Comparison of ENCODE assay signal across 9 cellular contexts in the genomic region with DNA sequence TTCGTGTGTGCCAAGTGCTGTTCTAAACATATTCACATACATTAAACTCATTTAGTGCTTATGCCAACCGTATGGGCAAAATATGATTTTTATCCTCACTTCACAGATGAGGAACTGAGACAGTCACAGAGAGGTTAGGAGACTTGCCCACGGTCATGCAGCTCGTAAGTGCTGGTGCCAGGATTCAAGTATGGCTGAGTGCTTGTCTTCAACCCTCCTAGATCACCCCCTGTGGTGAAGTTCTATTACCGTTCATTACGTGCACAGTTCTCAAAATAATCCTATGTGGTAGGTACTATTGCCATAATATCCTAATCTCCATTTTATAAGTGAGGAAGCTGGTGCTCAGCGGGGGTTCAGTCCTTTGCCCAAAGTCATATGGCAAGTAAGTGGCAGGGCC. TPM values are rescaled to one million over a fixed set of nuclear protein-coding genes. Genes with fewer than 3 reads are reported as not detected.
DNase-seq lines count a peak whose midpoint lies in the region; ATAC-seq and TF ChIP-seq lines count a peak whose summit lies in the region.
"Had no signal": no experiment of that assay in that cellular context is flagged by ENCODE, and none has a peak within 500 bp of the region (broad histone marks: within the 10 kb centered on the region; RNA-seq: fewer than 3 reads in every experiment).

No MANE protein-coding gene starts in this region.

- H3K4me3 ChIP-seq in breast epithelium, result peak overlapping the region in 2 of 3 donors; percentile 85 to 98

- TF ChIP-seq CTCF in breast epithelium (IDR thresholded peaks at IDR 0.05), result no peak

- TF ChIP-seq POLR2A in breast epithelium (IDR thresholded peaks at IDR 0.05), result no peak

- peaks cover 11% of the 10 kb centered on the region for H3K36me3 Mint-ChIP-seq in IgD-negative memory B cell
- H3K36me3 Mint-ChIP-seq in natural killer cell treated with Interleukin-12 subunit alpha and Interleukin-12 subunit beta and Interleukin-15 and Interleukin-18, amount 100 ng/mL, for 72 hours, result peaks cover 28% of the 10 kb centered on the region

- H3K27ac ChIP-seq in breast epithelium, result no peak overlapping the region

- DNase-seq in CD1c-positive myeloid dendritic cell (ENCODE audit: extremely low spot score), result peak; percentile 26
- DNase-seq in breast epithelium (ENCODE audit: low spot score in 2 of 2), result no peak
- DNase-seq in natural killer cell treated with Interleukin-12 subunit alpha and Interleukin-12 subunit beta and Interleukin-15 and Interleukin-18, amount 100 ng/mL, for 72 hours (ENCODE audit: low spot score), result no peak
- DNase-seq in NCI-H1694 (lab: John Stamatoyannopoulos, UW), result no peak
- DNase-seq in NCI-H1436 treated with DMSO at 0.1 percent for 48 hours (lab: John Stamatoyannopoulos, UW), result no peak
- DNase-seq in COR-L47 (lab: John Stamatoyannopoulos, UW), result no peak

- H3K36me3 ChIP-seq in breast epithelium, result no peaks in the 10 kb centered on the region

- intact Hi-C loops in breast epithelium (cut with DNase I; ENCODE audit: low total_unique reads), result no loop called here

- peaks cover 26 to 30% (median 28%) of the 10 kb centered on the region in 3 donors for H3K4me1 Mint-ChIP-seq in IgD-negative memory B cell
- peaks cover 32 to 49% of the 10 kb centered on the region in 2 donors for H3K4me1 Mint-ChIP-seq in natural killer cell treated with Interleukin-12 subunit alpha and Interleukin-12 subunit beta and Interleukin-15 and Interleukin-18, amount 100 ng/mL, for 72 hours (ENCODE audit: low read depth in 2 of 2)

- H3K27me3 Mint-ChIP-seq in IgD-negative memory B cell, result no peaks in the 10 kb centered on the region
- H3K27me3 Mint-ChIP-seq in natural killer cell treated with Interleukin-12 subunit alpha and Interleukin-12 subunit beta and Interleukin-15 and Interleukin-18, amount 100 ng/mL, for 72 hours, result no peaks in the 10 kb centered on the region

- no peaks in the 10 kb centered on the region for H3K27me3 ChIP-seq in breast epithelium

- peak overlapping the region; percentile 87 to 98 (median 94) for H3K4me3 Mint-ChIP-seq in IgD-negative memory B cell
- peak overlapping the region; percentile 97 for H3K4me3 Mint-ChIP-seq in natural killer cell treated with Interleukin-12 subunit alpha and Interleukin-12 subunit beta and Interleukin-15 and Interleukin-18, amount 100 ng/mL, for 72 hours

- H3K9me3 ChIP-seq in breast epithelium, result no peaks in the 10 kb centered on the region

- H3K4me1 ChIP-seq in breast epithelium, result peaks cover 8 to 17% of the 10 kb centered on the region in 2 donors

- H3K9me3 Mint-ChIP-seq in IgD-negative memory B cell, result no peaks in the 10 kb centered on the region
- H3K9me3 Mint-ChIP-seq in natural killer cell treated with Interleukin-12 subunit alpha and Interleukin-12 subunit beta and Interleukin-15 and Interleukin-18, amount 100 ng/mL, for 72 hours, result no peaks in the 10 kb centered on the region

- H3K27ac Mint-ChIP-seq in IgD-negative memory B cell, result peak overlapping the region in 2 of 3 donors; percentile 35 to 75
- H3K27ac Mint-ChIP-seq in natural killer cell treated with Interleukin-12 subunit alpha and Interleukin-12 subunit beta and Interleukin-15 and Interleukin-18, amount 100 ng/mL, for 72 hours, result peak overlapping the region; percentile 81 to 90

- no peak for ATAC-seq in natural killer cell treated with Interleukin-12 subunit alpha and Interleukin-12 subunit beta and Interleukin-15 and Interleukin-18, amount 100 ng/mL, for 72 hours
- no peak for ATAC-seq in GM18511 (IDR thresholded peaks at IDR 0.05; ENCODE audit: unreplicated experiment)

RNA-seq across cellular contexts. Expression of a gene that starts 1.5 kb away (rescaled TPM):
- 24.8 TPM for polyA plus RNA-seq in IgD-negative memory B cell
- total RNA-seq in breast epithelium, result 10 to 100 TPM; 19.7 to 24.3 (median 22.9) TPM
- total RNA-seq in natural killer cell treated with Interleukin-12 subunit alpha and Interleukin-12 subunit beta and Interleukin-15 and Interleukin-18, amount 100 ng/mL, for 72 hours, result 10 to 100 TPM; 49.6 to 71.2 TPM

RNA-seq across cellular contexts. Expression of a gene that starts 16.8 kb away (rescaled TPM):
- 186 TPM for polyA plus RNA-seq in IgD-negative memory B cell
- total RNA-seq in breast epithelium, result 100 to 1,000 TPM; 339 to 403 (median 347) TPM
- total RNA-seq in natural killer cell treated with Interleukin-12 subunit alpha and Interleukin-12 subunit beta and Interleukin-15 and Interleukin-18, amount 100 ng/mL, for 72 hours, result 100 to 1,000 TPM; 463 to 472 TPM

RNA-seq across cellular contexts. Expression of a gene that starts 29.0 kb away (rescaled TPM):
- polyA plus RNA-seq in IgD-negative memory B cell, result 156 TPM
- total RNA-seq in breast epithelium, result 100 to 1,000 TPM; 112 to 177 (median 159) TPM
- 100 to 1,000 TPM in 1 of 2 donors, 10 to 100 TPM in 1; 84.1 to 122 TPM for total RNA-seq in natural killer cell treated with Interleukin-12 subunit alpha and Interleukin-12 subunit beta and Interleukin-15 and Interleukin-18, amount 100 ng/mL, for 72 hours

RNA-seq across cellular contexts. Expression of a gene that starts 46.8 kb away (rescaled TPM):
- 2.1 TPM for polyA plus RNA-seq in IgD-negative memory B cell
- total RNA-seq in breast epithelium, result 1 to 10 TPM; 1.9 to 9.4 (median 3.9) TPM
- total RNA-seq in natural killer cell treated with Interleukin-12 subunit alpha and Interleukin-12 subunit beta and Interleukin-15 and Interleukin-18, amount 100 ng/mL, for 72 hours, result 1 to 10 TPM in 1 of 2 donors, under 1 TPM in 1; 0.38 to 2.6 TPM
- total RNA-seq: LHCN-M2 had no signal
